ENCODE assay signal across 27 cellular contexts in genomic region chr7:147640821-147641220, GRCh38.
"Had no signal": no experiment of that assay in that cellular context is flagged by ENCODE, and none has a peak within 500 bp of the region (broad histone marks: within the 10 kb centered on the region; RNA-seq: fewer than 3 reads in every experiment).

No MANE protein-coding gene starts in this region.

- H3K27me3 ChIP-seq: neutrophil, right atrium auricular region, right lobe of liver, thyroid gland, transverse colon, upper lobe of left lung, vagina had no signal

- H3K27ac Mint-ChIP-seq: memory B cell; naive thymus-derived CD4-positive, alpha-beta T cell; natural killer cell treated with Interleukin-12 subunit alpha and Interleukin-12 subunit beta and Interleukin-15 and Interleukin-18, amount 100 ng/mL, for 72 hours; progenitor cell of endocrine pancreas; stimulated activated memory B cell treated with anti-CD40 and anti-IgM and Interleukin-4, amounts not matched to agents 10 μg/mL and 1 μg/mL and 100 μg/mL, for 72 hours; stimulated activated naive CD8-positive, alpha-beta T cell treated with anti-CD3 and anti-CD28 coated beads, Interleukin-15, amount 100 ng/mL, for 72 hours had no signal

- DNase-seq: hippocampal formation; islet precursor cell; left ventricle myocardium inferior; midbrain; mucosa of descending colon; naive thymus-derived CD4-positive, alpha-beta T cell; occipital lobe; right lobe of liver; stimulated activated CD4-positive, alpha-beta T cell treated with anti-CD3 and anti-CD28 coated beads, Interleukin-1b, Interleukin-23, amount 100 ng/mL, for 48 hours; stimulated activated CD4-positive, alpha-beta T cell treated with anti-CD3 and anti-CD28 coated beads, Interleukin-2, amount 100 ng/mL, for 48 hours; stimulated activated CD4-positive, alpha-beta T cell treated with anti-CD3 and anti-CD28 coated beads, Interleukin-4, amount 100 ng/mL, for 4 hours; stimulated activated CD8-positive, alpha-beta memory T cell treated with anti-CD3 and anti-CD28 coated beads, Interleukin-4, amount 100 ng/mL, for 48 hours; stimulated activated naive CD4-positive, alpha-beta T cell treated with Interleukin-2 at 50 U/mL for 16 hours; stimulated activated naive CD8-positive, alpha-beta T cell treated with anti-CD3 and anti-CD28 coated beads, Interleukin-15, amount 100 ng/mL, for 72 hours; substantia nigra; thyroid gland; transverse colon; upper lobe of left lung had no signal

- H3K4me1 Mint-ChIP-seq: memory B cell; naive thymus-derived CD4-positive, alpha-beta T cell; stimulated activated memory B cell treated with anti-CD40 and anti-IgM and Interleukin-4, amounts not matched to agents 10 μg/mL and 1 μg/mL and 100 μg/mL, for 72 hours; stimulated activated naive CD8-positive, alpha-beta T cell treated with anti-CD3 and anti-CD28 coated beads, Interleukin-15, amount 100 ng/mL, for 72 hours had no signal

- H3K4me3 Mint-ChIP-seq: memory B cell; naive thymus-derived CD4-positive, alpha-beta T cell; natural killer cell treated with Interleukin-12 subunit alpha and Interleukin-12 subunit beta and Interleukin-15 and Interleukin-18, amount 100 ng/mL, for 72 hours; stimulated activated memory B cell treated with anti-CD40 and anti-IgM and Interleukin-4, amounts not matched to agents 10 μg/mL and 1 μg/mL and 100 μg/mL, for 72 hours; stimulated activated naive CD8-positive, alpha-beta T cell treated with anti-CD3 and anti-CD28 coated beads, Interleukin-15, amount 100 ng/mL, for 72 hours had no signal

- H3K27me3 Mint-ChIP-seq: memory B cell; naive thymus-derived CD4-positive, alpha-beta T cell; natural killer cell treated with Interleukin-12 subunit alpha and Interleukin-12 subunit beta and Interleukin-15 and Interleukin-18, amount 100 ng/mL, for 72 hours; progenitor cell of endocrine pancreas; stimulated activated memory B cell treated with anti-CD40 and anti-IgM and Interleukin-4, amounts not matched to agents 10 μg/mL and 1 μg/mL and 100 μg/mL, for 72 hours; stimulated activated naive CD8-positive, alpha-beta T cell treated with anti-CD3 and anti-CD28 coated beads, Interleukin-15, amount 100 ng/mL, for 72 hours had no signal

- H3K9ac ChIP-seq: parathyroid adenoma had no signal

- H3K4me3 ChIP-seq: left ventricle myocardium inferior, mucosa of descending colon, right atrium auricular region, right lobe of liver, smooth muscle cell, thyroid gland, transverse colon, upper lobe of left lung, vagina had no signal

- H3K9me3 ChIP-seq: mucosa of descending colon, neutrophil, right atrium auricular region, right lobe of liver, thyroid gland, transverse colon, upper lobe of left lung, vagina had no signal

- H3K4me1 ChIP-seq: left ventricle myocardium inferior, parathyroid adenoma, right atrium auricular region, right lobe of liver, thyroid gland, transverse colon, upper lobe of left lung, vagina had no signal

- H3K36me3 ChIP-seq: left ventricle myocardium inferior, neutrophil, right atrium auricular region, right lobe of liver, thyroid gland, transverse colon, upper lobe of left lung, vagina had no signal

- ATAC-seq: mucosa of descending colon; naive thymus-derived CD4-positive, alpha-beta T cell; natural killer cell treated with Interleukin-12 subunit alpha and Interleukin-12 subunit beta and Interleukin-15 and Interleukin-18, amount 100 ng/mL, for 72 hours; right lobe of liver; stimulated activated memory B cell treated with anti-CD40 and anti-IgM and Interleukin-4, amounts not matched to agents 10 μg/mL and 1 μg/mL and 100 μg/mL, for 72 hours; stimulated activated naive CD8-positive, alpha-beta T cell treated with anti-CD3 and anti-CD28 coated beads, Interleukin-15, amount 100 ng/mL, for 72 hours had no signal

- H3K27ac ChIP-seq: left ventricle myocardium inferior, neutrophil, parathyroid adenoma, right atrium auricular region, right lobe of liver, thyroid gland, transverse colon, upper lobe of left lung, vagina had no signal

- H3K36me3 Mint-ChIP-seq: memory B cell; naive thymus-derived CD4-positive, alpha-beta T cell; stimulated activated memory B cell treated with anti-CD40 and anti-IgM and Interleukin-4, amounts not matched to agents 10 μg/mL and 1 μg/mL and 100 μg/mL, for 72 hours had no signal
